Comparison of ENCODE assay signal across 8 cellular contexts in genomic region chr10:23343591-23344225, GRCh38. TPM values are rescaled to one million over a fixed set of nuclear protein-coding genes. Genes with fewer than 3 reads are reported as not detected.
DNase-seq lines count a peak whose midpoint lies in the region; ATAC-seq and TF ChIP-seq lines count a peak whose summit lies in the region.

No MANE protein-coding gene starts in this region.

- BruUV-seq in mammary epithelial cell (replicated peaks; lab: Mats Ljungman, UMichigan): TSS peak; percentile 23

- in situ Hi-C loops in GM13976 (cut with MboI; ENCODE audit: low sequenced_read_pairs, unreplicated experiment): no loop called here
- in situ Hi-C loops in mammary epithelial cell (cut with MboI; ENCODE audit: low sequenced_read_pairs in 2 of 2): no loop called here

- dilution Hi-C loops in mammary epithelial cell (cut with HindIII; ENCODE audit: low sequenced_read_pairs): no loop called here

- TF ChIP-seq CTCF in GM13976 (IDR thresholded peaks at IDR 0.05; ENCODE audit: borderline replicate concordance, control extremely low read depth, extremely low read depth, insufficient read depth, missing control alignments) (no peak), mammary epithelial cell (conservative IDR thresholded peaks at IDR 0.05 in 1 of 2, IDR thresholded peaks at IDR 0.05 in 1 of 2; ENCODE audit: extremely low read depth in 1 of 2, insufficient read depth in 1 of 2, low read depth in 1 of 2, low read length in 2 of 2) (no peak)

- peak overlapping the region; percentile 91 for H2AFZ ChIP-seq in mammary epithelial cell (ENCODE audit: low read depth, low read length)

- H3K9me3 ChIP-seq in mammary epithelial cell (replicated peaks; ENCODE audit: insufficient read depth, low read length): no peaks in the 10 kb centered on the region

- no peaks in the 10 kb centered on the region for H4K20me1 ChIP-seq in mammary epithelial cell (ENCODE audit: insufficient read depth, low read length)

- H3K27ac ChIP-seq in mammary epithelial cell (ENCODE audit: insufficient read depth, low read depth, low read length): peak overlapping the region; percentile 65

- peak overlapping the region; percentile 94 for H3K4me2 ChIP-seq in mammary epithelial cell (ENCODE audit: insufficient read depth, low read depth, low read length)

- no peak for ATAC-seq in GM18909 (IDR thresholded peaks at IDR 0.05; ENCODE audit: poor library complexity, unreplicated experiment)
- no peak for ATAC-seq in GM18858 (IDR thresholded peaks at IDR 0.05; ENCODE audit: unreplicated experiment)

- H3K79me2 ChIP-seq in mammary epithelial cell (ENCODE audit: insufficient read depth, low read length): no peaks in the 10 kb centered on the region

- intact Hi-C loops in mammary epithelial cell (cut with micrococcal nuclease): no loop called here

- peak; percentile 44 for DNase-seq in GM13976 (ENCODE audit: low spot score)
- peak; percentile 13 for DNase-seq in SW480 (ENCODE audit: low spot score)
- DNase-seq in mammary epithelial cell: peak; percentile 55
- DNase-seq in kidney glomerular epithelial cell (lab: John Stamatoyannopoulos, UW): peak; percentile 36
- DNase-seq in stimulated activated CD4-positive, alpha-beta T cell treated with anti-CD3 and anti-CD28 coated beads, Interleukin-1b, Interleukin-23, amount 100 ng/mL, for 48 hours: peak; percentile 70
- no peak for DNase-seq in A172 (ENCODE audit: low spot score)

- no peaks in the 10 kb centered on the region for H3K36me3 ChIP-seq in mammary epithelial cell (ENCODE audit: insufficient read depth, low read length)

- WGBS in mammary epithelial cell (ENCODE audit: low coverage, missing lambda C conversion rate): 48% methylated on average over 8 of the region's 48 CpGs

- H3K27me3 ChIP-seq in mammary epithelial cell (ENCODE audit: insufficient read depth, low read length): no peaks in the 10 kb centered on the region

- CTCF ChIA-PET in mammary epithelial cell (lab: Charles Lee; ENCODE audit: low non-redundant PET): no interaction called here

- peak overlapping the region; percentile 46 to 52 (median 52) for H3K4me3 ChIP-seq in mammary epithelial cell (replicated peaks in 1 of 3; ENCODE audit: insufficient read depth in 1 of 3, low read depth in 2 of 3, low read length in 3 of 3)

- peaks cover 30% of the 10 kb centered on the region for H3K4me1 ChIP-seq in mammary epithelial cell (ENCODE audit: insufficient read depth, low read length)

- peak overlapping the region; percentile 32 for H3K9ac ChIP-seq in mammary epithelial cell (ENCODE audit: insufficient read depth, low read length)

RNA-seq across cellular contexts. Expression of gene C10orf67, which starts 0.9 kb away (rescaled TPM):
- total RNA-seq in mammary epithelial cell: 1 to 10 TPM in 1 of 2 donors, under 1 TPM in 1; 0.35 to 1.8 TPM
- polyA plus RNA-seq in mammary epithelial cell: 0.26 TPM
- polyA minus RNA-seq in mammary epithelial cell: 4.7 TPM
- 1.0 TPM in 1 of 2 replicates, not detected in the other for total RNA-seq in A172 (2014; rRNA removed; shearing (Covaris generic))
